Comparison of ENCODE assay signal across 10 cellular contexts in the genomic region with DNA sequence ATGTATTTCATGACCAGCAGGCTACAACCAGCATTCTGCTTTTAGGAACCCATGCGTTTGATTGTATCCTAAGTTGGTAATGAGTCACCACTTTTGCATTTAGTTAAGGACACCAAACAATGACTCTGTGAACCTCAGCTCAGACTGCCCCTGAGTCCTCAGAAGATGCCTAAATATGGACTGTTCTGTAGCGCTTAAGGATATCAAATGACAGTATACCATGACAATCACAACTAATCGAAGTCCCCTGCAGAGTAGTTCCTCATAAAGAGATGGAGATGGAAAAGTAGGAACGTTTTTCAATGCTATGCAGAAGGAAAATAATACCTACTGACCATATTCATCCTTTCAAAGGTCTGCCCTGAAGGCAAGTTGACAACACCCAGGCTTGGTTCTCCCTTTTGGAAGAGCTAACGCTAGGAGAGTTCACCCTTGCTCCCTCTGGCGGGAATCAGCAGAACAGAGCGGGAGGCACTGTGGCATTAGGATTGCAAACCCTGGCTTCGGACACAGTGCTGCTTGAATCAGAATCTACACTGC.
DNase-seq lines count a peak whose midpoint lies in the region; ATAC-seq and TF ChIP-seq lines count a peak whose summit lies in the region.
"Had no signal": no experiment of that assay in that cellular context is flagged by ENCODE, and none has a peak within 500 bp of the region (broad histone marks: within the 10 kb centered on the region; RNA-seq: fewer than 3 reads in every experiment).

No MANE protein-coding gene starts in this region.

- no peak overlapping the region for H3K27ac Mint-ChIP-seq in progenitor cell of endocrine pancreas
- no peak overlapping the region for H3K27ac Mint-ChIP-seq in CD8-positive, alpha-beta memory T cell
- H3K27ac Mint-ChIP-seq: stimulated activated naive CD8-positive, alpha-beta T cell treated with anti-CD3 and anti-CD28 coated beads, Interleukin-15, amount 100 ng/mL, for 72 hours had no signal

- no peak overlapping the region for H3K4me3 ChIP-seq in CD8-positive, alpha-beta memory T cell (ENCODE audit: low read length)
- H3K4me3 ChIP-seq: body of pancreas had no signal

- CTCF ChIA-PET in CD8-positive, alpha-beta memory T cell (lab: Charles Lee) = no interaction called here

- DNase-seq in HCEC 1CT (peak; percentile 71), RPMI7951 (ENCODE audit: low read depth) (peak; percentile 93), foreskin keratinocyte (no peak), progenitor cell of endocrine pancreas (ENCODE audit: low spot score, unreplicated experiment) (peak; percentile 11), NCI-H2107 (lab: John Stamatoyannopoulos, UW) (no peak)
- no peak for DNase-seq in CD8-positive, alpha-beta memory T cell
- DNase-seq: stimulated activated naive CD8-positive, alpha-beta T cell treated with anti-CD3 and anti-CD28 coated beads, Interleukin-15, amount 100 ng/mL, for 72 hours had no signal

- POLR2A ChIA-PET in CD8-positive, alpha-beta memory T cell (lab: Charles Lee) = no interaction called here

- TF ChIP-seq CTCF in foreskin keratinocyte (conservative IDR thresholded peaks at IDR 0.05) = no peak
- TF ChIP-seq CTCF in progenitor cell of endocrine pancreas (IDR thresholded peaks at IDR 0.05; ENCODE audit: unreplicated experiment) = peak; percentile 63

- H3K4me1 Mint-ChIP-seq in progenitor cell of endocrine pancreas (ENCODE audit: low read depth) = peaks cover 24% of the 10 kb centered on the region
- no peaks in the 10 kb centered on the region for H3K4me1 Mint-ChIP-seq in CD8-positive, alpha-beta memory T cell
- H3K4me1 Mint-ChIP-seq: stimulated activated naive CD8-positive, alpha-beta T cell treated with anti-CD3 and anti-CD28 coated beads, Interleukin-15, amount 100 ng/mL, for 72 hours had no signal

- no peak overlapping the region for H3K27ac ChIP-seq in foreskin keratinocyte
- H3K27ac ChIP-seq in CD8-positive, alpha-beta memory T cell (ENCODE audit: low read depth, low read length) = no peak overlapping the region

- no peak overlapping the region for H3K4me3 Mint-ChIP-seq in progenitor cell of endocrine pancreas (ENCODE audit: low read depth)
- no peak overlapping the region for H3K4me3 Mint-ChIP-seq in CD8-positive, alpha-beta memory T cell
- H3K4me3 Mint-ChIP-seq: stimulated activated naive CD8-positive, alpha-beta T cell treated with anti-CD3 and anti-CD28 coated beads, Interleukin-15, amount 100 ng/mL, for 72 hours had no signal

- no peaks in the 10 kb centered on the region for H3K36me3 ChIP-seq in CD8-positive, alpha-beta memory T cell (ENCODE audit: insufficient read depth, low read length)

- no peaks in the 10 kb centered on the region for H3K27me3 Mint-ChIP-seq in progenitor cell of endocrine pancreas
- H3K27me3 Mint-ChIP-seq in CD8-positive, alpha-beta memory T cell = no peaks in the 10 kb centered on the region
- H3K27me3 Mint-ChIP-seq: stimulated activated naive CD8-positive, alpha-beta T cell treated with anti-CD3 and anti-CD28 coated beads, Interleukin-15, amount 100 ng/mL, for 72 hours had no signal

- no peaks in the 10 kb centered on the region for H3K4me1 ChIP-seq in foreskin keratinocyte
- H3K4me1 ChIP-seq in CD8-positive, alpha-beta memory T cell (ENCODE audit: insufficient read depth, low read length) = no peaks in the 10 kb centered on the region
- H3K4me1 ChIP-seq: body of pancreas had no signal

- H3K9me3 Mint-ChIP-seq in progenitor cell of endocrine pancreas (ENCODE audit: low read depth) = no peaks in the 10 kb centered on the region
- H3K9me3 Mint-ChIP-seq in CD8-positive, alpha-beta memory T cell = peaks cover 0 to 13% (median 4%) of the 10 kb centered on the region in 5 donors
- H3K9me3 Mint-ChIP-seq: stimulated activated naive CD8-positive, alpha-beta T cell treated with anti-CD3 and anti-CD28 coated beads, Interleukin-15, amount 100 ng/mL, for 72 hours had no signal

- no peaks in the 10 kb centered on the region for H3K36me3 Mint-ChIP-seq in progenitor cell of endocrine pancreas (ENCODE audit: insufficient read depth)
- no peaks in the 10 kb centered on the region for H3K36me3 Mint-ChIP-seq in CD8-positive, alpha-beta memory T cell

- H3K9me3 ChIP-seq in CD8-positive, alpha-beta memory T cell (ENCODE audit: low read length) = no peaks in the 10 kb centered on the region
- H3K9me3 ChIP-seq: body of pancreas had no signal

- peak; percentile 12 for ATAC-seq in foreskin keratinocyte
- ATAC-seq in HG02981 (IDR thresholded peaks at IDR 0.05; ENCODE audit: unreplicated experiment) = no peak
- ATAC-seq in activated CD4-positive, CD25-positive, alpha-beta regulatory T cell treated with anti-CD3 and anti-CD28 coated beads, Interleukin-2, amount 50 U/mL, for 24 hours = no peak
- ATAC-seq: body of pancreas; stimulated activated naive CD8-positive, alpha-beta T cell treated with anti-CD3 and anti-CD28 coated beads, Interleukin-15, amount 100 ng/mL, for 72 hours had no signal

- H3K27me3 ChIP-seq in foreskin keratinocyte = no peaks in the 10 kb centered on the region
- no peaks in the 10 kb centered on the region for H3K27me3 ChIP-seq in CD8-positive, alpha-beta memory T cell (ENCODE audit: insufficient read depth, low read length, poor library complexity, severe bottlenecking)
- H3K27me3 ChIP-seq: body of pancreas had no signal

Comparison
In these comparisons a context has a peak if more than half of its experiments do, and no peak if none do; other contexts are left out.
1. DNase-seq: peak in HCEC 1CT (single experiment), RPMI7951 (single experiment) and progenitor cell of endocrine pancreas (single experiment); none in foreskin keratinocyte (0 of 2), NCI-H2107 (single experiment) and CD8-positive, alpha-beta memory T cell (0 of 5).